In the genomic region with DNA sequence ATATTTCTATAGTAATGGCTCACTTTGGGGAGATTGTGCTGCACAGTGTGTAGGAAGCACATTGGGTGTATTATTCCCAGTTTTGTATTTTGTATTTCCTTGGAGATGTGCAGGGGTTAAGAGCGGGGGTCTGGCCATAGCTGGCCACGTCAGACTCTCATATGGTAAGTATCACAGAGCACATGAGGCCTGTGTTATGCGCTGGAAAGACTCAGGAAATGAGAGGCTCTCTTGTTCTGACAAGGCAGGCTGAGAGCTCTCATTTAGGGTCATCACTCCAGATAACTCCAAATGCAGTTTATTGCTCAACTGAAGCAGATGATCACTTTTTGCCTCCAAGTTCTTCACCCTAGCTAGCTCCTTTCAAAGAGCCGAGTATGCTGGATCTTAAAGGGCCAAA, we compare ENCODE assay signal across 22 cellular contexts.
DNase-seq lines count a peak whose midpoint lies in the region; ATAC-seq, FAIRE-seq and TF ChIP-seq lines count a peak whose summit lies in the region.
"Had no signal": no experiment of that assay in that cellular context is flagged by ENCODE, and none has a peak within 500 bp of the region (broad histone marks: within the 10 kb centered on the region; RNA-seq: fewer than 3 reads in every experiment).

No MANE protein-coding gene starts in this region.

- 50 to 86% (median 78%) methylated on average over 4 of the region's 4 CpGs for WGBS in spleen, 5 donors

- TF ChIP-seq CTCF in endothelial cell of umbilical vein (IDR thresholded peaks at IDR 0.05; ENCODE audit: extremely low read depth in 1 of 2, insufficient read depth in 1 of 2, low read depth in 1 of 2, low read length in 2 of 2): no peak
- TF ChIP-seq CTCF in spleen (IDR thresholded peaks at IDR 0.05 in 8 of 11, conservative IDR thresholded peaks at IDR 0.05 in 3 of 11): no peak

- CTCF ChIA-PET in activated CD4-positive, alpha-beta T cell treated with anti-CD3 and anti-CD28 coated beads for 36 hours (lab: Charles Lee): no interaction called here
- CTCF ChIA-PET in endothelial cell of umbilical vein (lab: Charles Lee): no interaction called here

- H3K4me2 ChIP-seq in endothelial cell of umbilical vein (ENCODE audit: insufficient read depth, low read length): peak overlapping the region; percentile 77

- H3K9ac ChIP-seq in endothelial cell of umbilical vein (replicated peaks; ENCODE audit: extremely low read depth, insufficient read depth, low read length): no peak overlapping the region

- H3K4me1 ChIP-seq in endothelial cell of umbilical vein (ENCODE audit: control insufficient read depth, extremely low read depth, insufficient read depth, low read length) (peaks cover 12% of the 10 kb centered on the region), spleen (peaks cover 4 to 9% (median 6%) of the 10 kb centered on the region in 6 donors)
- H3K4me1 ChIP-seq: Peyer's patch had no signal

- no peak for FAIRE-seq in endothelial cell of umbilical vein (lab: Jason Lieb, UNC)
- FAIRE-seq: endometrium, K562, keratinocyte had no signal

- dilution Hi-C loops in endothelial cell of umbilical vein (cut with MboI; ENCODE audit: extremely low pct_ligation_motif_present, low sequenced_read_pairs): no loop called here

- no peak overlapping the region for H3K4me3 Mint-ChIP-seq in activated CD4-positive, alpha-beta T cell treated with anti-CD3 and anti-CD28 coated beads for 36 hours
- H3K4me3 Mint-ChIP-seq: activated CD4-positive, alpha-beta memory T cell treated with anti-CD3 and anti-CD28 coated beads for 36 hours; CD4-positive, alpha-beta T cell had no signal

- POLR2A ChIA-PET in activated CD4-positive, alpha-beta T cell treated with anti-CD3 and anti-CD28 coated beads for 36 hours (lab: Charles Lee): no interaction called here
- POLR2A ChIA-PET in endothelial cell of umbilical vein (lab: Charles Lee): no interaction called here

- H3K36me3 Mint-ChIP-seq in activated CD4-positive, alpha-beta T cell treated with anti-CD3 and anti-CD28 coated beads for 36 hours (ENCODE audit: low read depth): no peaks in the 10 kb centered on the region
- H3K36me3 Mint-ChIP-seq: activated CD4-positive, alpha-beta memory T cell treated with anti-CD3 and anti-CD28 coated beads for 36 hours had no signal

- H3K79me2 ChIP-seq in endothelial cell of umbilical vein (ENCODE audit: control insufficient read depth, insufficient read depth, low read length): no peaks in the 10 kb centered on the region

- DNase-seq in activated CD4-positive, alpha-beta T cell treated with anti-CD3 and anti-CD28 coated beads for 36 hours: peak; percentile 3
- no peak for DNase-seq in activated CD4-positive, alpha-beta T cell treated with anti-CD3 and anti-CD28 coated beads for 4 hours
- DNase-seq in endothelial cell of umbilical vein (ENCODE audit: low read depth, low spot score): no peak
- no peak for DNase-seq in left lobe of liver (ENCODE audit: low spot score)
- DNase-seq in spleen: no peak
- no peak for DNase-seq in stimulated activated naive CD8-positive, alpha-beta T cell treated with anti-CD3 and anti-CD28 coated beads, Interleukin-15, Interleukin-2, amounts not matched to agents 100 U/mL and 50 U/mL, for 24 hours
- DNase-seq in activated T-cell treated with anti-CD3 and anti-CD28 coated beads for 4 hours: no peak
- no peak for DNase-seq in stimulated activated CD4-positive, alpha-beta T cell treated with anti-CD3 and anti-CD28 coated beads, Interleukin-15, amount 100 ng/mL, for 24 hours
- DNase-seq: 8988T; activated CD4-positive, alpha-beta memory T cell treated with anti-CD3 and anti-CD28 coated beads for 36 hours; activated effector memory CD4-positive, alpha-beta T cell treated with anti-CD3 and anti-CD28 coated beads, Interleukin-2, amount 50 U/mL, for 16 hours; CD4-positive, alpha-beta T cell; NCI-H1105; NCI-H187 treated with DMSO at 0.1 percent for 48 hours; Peyer's patch; retina; stimulated activated CD4-positive, alpha-beta T cell treated with anti-CD3 and anti-CD28 coated beads, Interleukin-12 subunit alpha, Interleukin-12 subunit beta, amount 100 ng/mL, for 4 hours; stimulated activated CD4-positive, alpha-beta T cell treated with anti-CD3 and anti-CD28 coated beads, Interleukin-4, amount 100 ng/mL, for 4 hours; stimulated activated naive CD4-positive, alpha-beta T cell had no signal

- H3K27me3 ChIP-seq in endothelial cell of umbilical vein (ENCODE audit: control insufficient read depth in 2 of 2, insufficient read depth in 2 of 2, low read length in 2 of 2) (no peaks in the 10 kb centered on the region), spleen (replicated peaks in 1 of 7) (no peaks in the 10 kb centered on the region)
- H3K27me3 ChIP-seq: Peyer's patch had no signal

- H4K20me1 ChIP-seq in endothelial cell of umbilical vein (replicated peaks; ENCODE audit: control insufficient read depth, extremely low read depth, insufficient read depth, low read length): no peaks in the 10 kb centered on the region

- H3K4me3 ChIP-seq in endothelial cell of umbilical vein (replicated peaks in 1 of 3; ENCODE audit: insufficient read depth in 1 of 3, low read depth in 1 of 3, low read length in 3 of 3) (no peak overlapping the region), spleen (no peak overlapping the region)
- H3K4me3 ChIP-seq: K562, Peyer's patch had no signal

- H3K27ac ChIP-seq in endothelial cell of umbilical vein (ENCODE audit: insufficient read depth, low read depth, low read length) (peak overlapping the region; percentile 42), spleen (peak overlapping the region in 6 of 8 donors; percentile 18 to 58 (median 35))
- H3K27ac ChIP-seq: Peyer's patch had no signal

- ATAC-seq in activated CD4-positive, alpha-beta T cell treated with anti-CD3 and anti-CD28 coated beads for 36 hours: peak; percentile 42
- peak; percentile 40 for ATAC-seq in left lobe of liver
- ATAC-seq in stimulated activated naive CD8-positive, alpha-beta T cell treated with anti-CD3 and anti-CD28 coated beads, Interleukin-15, Interleukin-2, amounts not matched to agents 100 U/mL and 50 U/mL, for 24 hours: no peak
- ATAC-seq: K562 had no signal

- no peaks in the 10 kb centered on the region for H3K27me3 Mint-ChIP-seq in activated CD4-positive, alpha-beta T cell treated with anti-CD3 and anti-CD28 coated beads for 36 hours
- H3K27me3 Mint-ChIP-seq: activated CD4-positive, alpha-beta memory T cell treated with anti-CD3 and anti-CD28 coated beads for 36 hours; CD4-positive, alpha-beta T cell had no signal

- H3K9me3 ChIP-seq in endothelial cell of umbilical vein (replicated peaks; ENCODE audit: control insufficient read depth, insufficient read depth, low read length) (no peaks in the 10 kb centered on the region), spleen (no peaks in the 10 kb centered on the region)
- H3K9me3 ChIP-seq: Peyer's patch had no signal

- intact Hi-C loops in activated CD4-positive, alpha-beta T cell treated with anti-CD3 and anti-CD28 coated beads for 36 hours (cut with DNase I, micrococcal nuclease): no loop called here
- intact Hi-C loops in endothelial cell of umbilical vein (cut with micrococcal nuclease): no loop called here
- intact Hi-C loops in spleen (cut with DNase I; ENCODE audit: low total_unique reads): no loop called here

- H3K36me3 ChIP-seq in endothelial cell of umbilical vein (ENCODE audit: control insufficient read depth in 2 of 2, extremely low read depth in 1 of 2, insufficient read depth in 2 of 2, low read length in 2 of 2): no peaks in the 10 kb centered on the region
- H3K36me3 ChIP-seq in spleen: no peaks in the 10 kb centered on the region
- H3K36me3 ChIP-seq: Peyer's patch had no signal

- TF ChIP-seq POLR2A in endothelial cell of umbilical vein (IDR thresholded peaks at IDR 0.05; ENCODE audit: low read depth, low read length): no peak
- no peak for TF ChIP-seq POLR2A in spleen (IDR thresholded peaks at IDR 0.05)

- BruUV-seq in endothelial cell of umbilical vein (replicated peaks; lab: Mats Ljungman, UMichigan): no TSS peak

- peak overlapping the region; percentile 100 for H2AFZ ChIP-seq in endothelial cell of umbilical vein (ENCODE audit: low read depth, low read length)

- no peaks in the 10 kb centered on the region for H3K9me3 Mint-ChIP-seq in activated CD4-positive, alpha-beta T cell treated with anti-CD3 and anti-CD28 coated beads for 36 hours (ENCODE audit: low read depth)
- H3K9me3 Mint-ChIP-seq: activated CD4-positive, alpha-beta memory T cell treated with anti-CD3 and anti-CD28 coated beads for 36 hours; CD4-positive, alpha-beta T cell had no signal

- H3K4me1 Mint-ChIP-seq in activated CD4-positive, alpha-beta T cell treated with anti-CD3 and anti-CD28 coated beads for 36 hours: no peaks in the 10 kb centered on the region

- H3K27ac Mint-ChIP-seq in activated CD4-positive, alpha-beta T cell treated with anti-CD3 and anti-CD28 coated beads for 36 hours: no peak overlapping the region
- H3K27ac Mint-ChIP-seq: activated CD4-positive, alpha-beta memory T cell treated with anti-CD3 and anti-CD28 coated beads for 36 hours; CD4-positive, alpha-beta T cell had no signal

- no peaks in the 10 kb centered on the region for H3K9me1 ChIP-seq in endothelial cell of umbilical vein (replicated peaks; ENCODE audit: control insufficient read depth, extremely low read depth, insufficient read depth, low read length)

TF ChIP-seq in endothelial cell of umbilical vein, 7 proteins besides CTCF, POLR2A, EP300 and RAD21:
- TF ChIP-seq EZH2 (IDR thresholded peaks at IDR 0.05; ENCODE audit: borderline replicate concordance, low read depth, low read length, severe bottlenecking): no peak
- TF ChIP-seq POLR2AphosphoS5 (IDR thresholded peaks at IDR 0.05; ENCODE audit: insufficient read depth, low read depth, low read length): no peak
- TF ChIP-seq MYC (IDR thresholded peaks at IDR 0.05; ENCODE audit: low read depth, low read length): no peak
- TF ChIP-seq, protein P1, sequence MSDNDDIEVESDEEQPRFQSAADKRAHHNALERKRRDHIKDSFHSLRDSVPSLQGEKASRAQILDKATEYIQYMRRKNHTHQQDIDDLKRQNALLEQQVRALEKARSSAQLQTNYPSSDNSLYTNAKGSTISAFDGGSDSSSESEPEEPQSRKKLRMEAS (IDR thresholded peaks at IDR 0.05; ENCODE audit: insufficient read depth, insufficient read length): no peak
- no peak for TF ChIP-seq FOS (IDR thresholded peaks at IDR 0.05; ENCODE audit: borderline replicate concordance, insufficient read depth, low read length)
- no peak for TF ChIP-seq GATA2 (IDR thresholded peaks at IDR 0.05; ENCODE audit: insufficient read depth, insufficient read length, low read depth, low read length)
- no peak for TF ChIP-seq JUN (IDR thresholded peaks at IDR 0.05; ENCODE audit: borderline replicate concordance, insufficient read depth, insufficient read length, low read depth)
